18 cellular contexts compared by ENCODE assay signal in the genomic region with DNA sequence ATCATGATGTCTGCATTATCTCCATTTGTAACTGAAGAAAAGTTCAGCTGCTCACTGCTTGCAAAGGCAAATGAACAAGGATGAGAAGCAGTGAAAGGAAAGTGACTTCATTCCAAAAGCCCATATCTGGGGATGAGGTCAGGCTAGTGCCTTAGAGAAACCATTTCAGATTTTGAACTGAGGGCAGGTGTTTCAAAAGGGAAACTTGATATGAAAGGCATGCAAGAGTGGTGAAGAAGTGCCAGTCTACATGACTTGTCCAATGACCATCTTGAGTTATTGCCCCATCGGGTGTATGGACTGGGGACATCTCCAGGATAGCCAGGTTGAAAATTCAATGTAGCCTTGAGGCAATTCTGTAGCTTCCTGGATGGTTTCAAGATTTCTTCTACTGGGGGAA. TPM values are rescaled to one million over a fixed set of nuclear protein-coding genes. Genes with fewer than 3 reads are reported as not detected.
A peak's percentile ranks its signal among the peaks of the same experiment; 100 is the strongest.
DNase-seq lines count a peak whose midpoint lies in the region; ATAC-seq, FAIRE-seq and TF ChIP-seq lines count a peak whose summit lies in the region.
"Had no signal": no experiment of that assay in that cellular context is flagged by ENCODE, and none has a peak within 500 bp of the region (broad histone marks: within the 10 kb centered on the region; RNA-seq: fewer than 3 reads in every experiment).

No MANE protein-coding gene starts in this region.

- TF ChIP-seq CTCF in HepG2 (CRISPR knock-in tag; IDR thresholded peaks at IDR 0.05) (no peak), HFFc6 (IDR thresholded peaks at IDR 0.05) (no peak)

- H3K9me3 ChIP-seq in HepG2 (ENCODE audit: low read length) (no peaks in the 10 kb centered on the region), small intestine (ENCODE audit: control insufficient read depth, low read depth) (no peaks in the 10 kb centered on the region)

- H3K36me3 ChIP-seq in HepG2 (replicated peaks in 1 of 2; ENCODE audit: control insufficient read depth in 1 of 2, insufficient read depth in 2 of 2, low read length in 2 of 2), result no peaks in the 10 kb centered on the region
- H3K36me3 ChIP-seq in small intestine (ENCODE audit: control insufficient read depth in 2 of 2, insufficient read depth in 2 of 2, low read length in 2 of 2), result no peaks in the 10 kb centered on the region
- H3K36me3 ChIP-seq: BLaER1 had no signal

- H3K27me3 Mint-ChIP-seq in stimulated activated naive CD8-positive, alpha-beta T cell treated with anti-CD3 and anti-CD28 coated beads, Interleukin-15, Interleukin-2, amounts not matched to agents 100 ng/mL and 50 ng/mL, for 24 hours, result peaks cover 20% of the 10 kb centered on the region
- H3K27me3 Mint-ChIP-seq in stimulated activated naive CD8-positive, alpha-beta T cell treated with anti-CD3 and anti-CD28 coated beads, Interleukin-15, amount 100 ng/mL, for 72 hours, result peaks cover 26% of the 10 kb centered on the region
- peaks cover 13% of the 10 kb centered on the region for H3K27me3 Mint-ChIP-seq in activated T-cell treated with anti-CD3 and anti-CD28 coated beads, Interleukin-2, amount 50 U/mL, for 4 hours (ENCODE audit: low read depth)
- peaks cover 54% of the 10 kb centered on the region for H3K27me3 Mint-ChIP-seq in HFFc6 (ENCODE audit: insufficient read depth)

- H2AFZ ChIP-seq in HepG2 (ENCODE audit: low read length), result no peak overlapping the region
- H2AFZ ChIP-seq: GM23248 had no signal

- peaks cover 4% of the 10 kb centered on the region for H3K9me3 Mint-ChIP-seq in stimulated activated naive CD8-positive, alpha-beta T cell treated with anti-CD3 and anti-CD28 coated beads, Interleukin-15, Interleukin-2, amounts not matched to agents 100 ng/mL and 50 ng/mL, for 24 hours
- H3K9me3 Mint-ChIP-seq in stimulated activated naive CD8-positive, alpha-beta T cell treated with anti-CD3 and anti-CD28 coated beads, Interleukin-15, amount 100 ng/mL, for 72 hours, result peaks cover 4 to 8% of the 10 kb centered on the region in 2 donors
- peaks cover 8% of the 10 kb centered on the region for H3K9me3 Mint-ChIP-seq in activated T-cell treated with anti-CD3 and anti-CD28 coated beads, Interleukin-2, amount 50 U/mL, for 4 hours
- H3K9me3 Mint-ChIP-seq in HFFc6, result peaks cover 15% of the 10 kb centered on the region

- peak overlapping the region; percentile 3 for H3K27ac Mint-ChIP-seq in stimulated activated naive CD8-positive, alpha-beta T cell treated with anti-CD3 and anti-CD28 coated beads, Interleukin-15, Interleukin-2, amounts not matched to agents 100 ng/mL and 50 ng/mL, for 24 hours
- H3K27ac Mint-ChIP-seq in stimulated activated naive CD8-positive, alpha-beta T cell treated with anti-CD3 and anti-CD28 coated beads, Interleukin-15, amount 100 ng/mL, for 72 hours, result no peak overlapping the region
- H3K27ac Mint-ChIP-seq in HFFc6, result no peak overlapping the region
- H3K27ac Mint-ChIP-seq: CD4-positive, alpha-beta T cell had no signal

- H3K27ac ChIP-seq in HepG2 (ENCODE audit: extremely low read length, insufficient read depth, low read length) (no peak overlapping the region), small intestine (ENCODE audit: low read depth in 1 of 2, low read length in 1 of 2) (peak overlapping the region in 1 of 2 donors; percentile 49)
- H3K27ac ChIP-seq: BLaER1, GM23248 had no signal

- in situ Hi-C loops in HepG2 (cut with HindIII; ENCODE audit: extremely low pct_ligation_motif_present, low pct_unique_long_range_greater_than_20kb), result no loop called here

- TF ChIP-seq EP300 in HepG2 (IDR thresholded peaks at IDR 0.05; ENCODE audit: low read depth in 2 of 2, low read length in 2 of 2) (no peak), HepG2 (CRISPR knock-in tag; IDR thresholded peaks at IDR 0.05; ENCODE audit: borderline replicate concordance) (no peak)

- no peaks in the 10 kb centered on the region for H3K36me3 Mint-ChIP-seq in stimulated activated naive CD8-positive, alpha-beta T cell treated with anti-CD3 and anti-CD28 coated beads, Interleukin-15, Interleukin-2, amounts not matched to agents 100 ng/mL and 50 ng/mL, for 24 hours (ENCODE audit: low read depth)
- no peaks in the 10 kb centered on the region for H3K36me3 Mint-ChIP-seq in activated T-cell treated with anti-CD3 and anti-CD28 coated beads, Interleukin-2, amount 50 U/mL, for 4 hours (ENCODE audit: insufficient read depth)
- H3K36me3 Mint-ChIP-seq in HFFc6 (ENCODE audit: low read depth), result peaks cover 6% of the 10 kb centered on the region

- FAIRE-seq in HepG2 (lab: Jason Lieb, UNC), result no peak
- FAIRE-seq in small intestine (lab: Jason Lieb, UNC), result no peak
- FAIRE-seq: GM12878, GM18507 had no signal

- TF ChIP-seq POLR2A in HepG2 (IDR thresholded peaks at IDR 0.05; ENCODE audit: insufficient read depth in 1 of 2, low read depth in 2 of 2, low read length in 2 of 2), result no peak

- 58% methylated on average over 1 of the region's 1 CpG for WGBS in HepG2 (ENCODE audit: low lambda C conversion rate)
- WGBS in small intestine, 3 donors, result 76 to 92% (median 83%) methylated on average over 1 of the region's 1 CpG

- no peak for ATAC-seq in stimulated activated naive CD8-positive, alpha-beta T cell treated with anti-CD3 and anti-CD28 coated beads, Interleukin-15, amount 100 ng/mL, for 72 hours
- ATAC-seq in HepG2, result no peak
- ATAC-seq in activated T-cell treated with anti-CD3 and anti-CD28 coated beads, Interleukin-2, amount 50 U/mL, for 4 hours, result no peak
- ATAC-seq: GM12878 had no signal

- H3K4me1 ChIP-seq in HepG2 (ENCODE audit: insufficient read depth, low read length) (peaks cover 97% of the 10 kb centered on the region), small intestine (ENCODE audit: control insufficient read depth in 2 of 2, insufficient read depth in 1 of 2, low read depth in 1 of 2, low read length in 1 of 2) (peaks cover 0 to 6% of the 10 kb centered on the region in 2 donors)

- H3K27me3 ChIP-seq in HepG2 (ENCODE audit: control insufficient read depth in 1 of 2, insufficient read depth in 2 of 2, low read length in 2 of 2) (no peaks in the 10 kb centered on the region; a peak in 1 of 5 replicates), small intestine (ENCODE audit: control insufficient read depth in 2 of 2, insufficient read depth in 2 of 2, low read length in 2 of 2) (no peaks in the 10 kb centered on the region)
- H3K27me3 ChIP-seq: BLaER1 had no signal

- no peak for DNase-seq in stimulated activated naive CD8-positive, alpha-beta T cell treated with anti-CD3 and anti-CD28 coated beads, Interleukin-15, amount 100 ng/mL, for 72 hours
- no peak for DNase-seq in HepG2 (ENCODE audit: low spot score)
- peak; percentile 38 for DNase-seq in small intestine
- no peak for DNase-seq in activated T-cell treated with anti-CD3 and anti-CD28 coated beads, Interleukin-2, amount 50 U/mL, for 4 hours
- DNase-seq in HFFc6, result no peak
- DNase-seq in NCI-H748 (lab: John Stamatoyannopoulos, UW; ENCODE audit: unreplicated experiment), result no peak
- DNase-seq: 8988T; AML-193; CD4-positive, alpha-beta T cell; DMS79; GM23248; H7 had no signal

- no peak overlapping the region for H3K4me3 ChIP-seq in HepG2 (replicated peaks in 1 of 3; ENCODE audit: insufficient read depth in 1 of 3, low read depth in 2 of 3, low read length in 3 of 3)
- H3K4me3 ChIP-seq in small intestine (ENCODE audit: low read depth in 1 of 2, low read length in 2 of 2), result no peak overlapping the region
- H3K4me3 ChIP-seq: BLaER1, GM12878, GM23248 had no signal

- POLR2A ChIA-PET in HepG2 (lab: Yijun Ruan, JAX), result interaction anchor here (1.0 kb wide), 1 partner anchor 52 kb away, joined by 3 read pairs; no protein-coding TSS in a partner anchor

- TF ChIP-seq RAD21 in HepG2 (CRISPR knock-in tag; IDR thresholded peaks at IDR 0.05), result no peak

- no peak overlapping the region for H3K4me3 Mint-ChIP-seq in stimulated activated naive CD8-positive, alpha-beta T cell treated with anti-CD3 and anti-CD28 coated beads, Interleukin-15, Interleukin-2, amounts not matched to agents 100 ng/mL and 50 ng/mL, for 24 hours
- H3K4me3 Mint-ChIP-seq in stimulated activated naive CD8-positive, alpha-beta T cell treated with anti-CD3 and anti-CD28 coated beads, Interleukin-15, amount 100 ng/mL, for 72 hours, result no peak overlapping the region
- H3K4me3 Mint-ChIP-seq in activated T-cell treated with anti-CD3 and anti-CD28 coated beads, Interleukin-2, amount 50 U/mL, for 4 hours, result no peak overlapping the region
- no peak overlapping the region for H3K4me3 Mint-ChIP-seq in HFFc6
- H3K4me3 Mint-ChIP-seq: CD4-positive, alpha-beta T cell had no signal

- intact Hi-C loops in HepG2 (cut with micrococcal nuclease; ENCODE audit: unreplicated experiment), result no loop called here

- H4K20me1 ChIP-seq in HepG2 (ENCODE audit: insufficient read depth, low read length), result no peaks in the 10 kb centered on the region
- H4K20me1 ChIP-seq: BLaER1 had no signal

- H3K9ac ChIP-seq in HepG2 (ENCODE audit: insufficient read depth, low read depth, low read length), result no peak overlapping the region
- H3K9ac ChIP-seq: BLaER1, GM23248 had no signal

- BruUV-seq in HepG2 (replicated peaks; lab: Mats Ljungman, UMichigan), result no TSS peak

- H3K79me2 ChIP-seq in HepG2 (ENCODE audit: insufficient read depth, low read length), result no peaks in the 10 kb centered on the region

- CTCF ChIA-PET in HepG2 (lab: Yijun Ruan, JAX; ENCODE audit: low intra/inter-chr PET ratio, low total read pairs), result no interaction called here

- no peak overlapping the region for H3K4me2 ChIP-seq in HepG2 (ENCODE audit: low read depth, low read length)
- H3K4me2 ChIP-seq: BLaER1 had no signal

- peaks cover 13% of the 10 kb centered on the region for H3K4me1 Mint-ChIP-seq in stimulated activated naive CD8-positive, alpha-beta T cell treated with anti-CD3 and anti-CD28 coated beads, Interleukin-15, Interleukin-2, amounts not matched to agents 100 ng/mL and 50 ng/mL, for 24 hours (ENCODE audit: low read depth)
- H3K4me1 Mint-ChIP-seq in stimulated activated naive CD8-positive, alpha-beta T cell treated with anti-CD3 and anti-CD28 coated beads, Interleukin-15, amount 100 ng/mL, for 72 hours, result peaks cover 15% of the 10 kb centered on the region
- peaks cover 10% of the 10 kb centered on the region for H3K4me1 Mint-ChIP-seq in activated T-cell treated with anti-CD3 and anti-CD28 coated beads, Interleukin-2, amount 50 U/mL, for 4 hours (ENCODE audit: low read depth)
- no peaks in the 10 kb centered on the region for H3K4me1 Mint-ChIP-seq in HFFc6 (ENCODE audit: low read depth)

RNA-seq across cellular contexts. Expression of a gene that starts 7.3 kb away (rescaled TPM):
- total RNA-seq in HepG2 (2016; rRNA removed; fragmentation: Illumina TruSeq; extraction: Trizol), result 0.45 and 0.77 TPM in 2 replicates
- total RNA-seq in HepG2 (2016; cell fraction: cytosol; rRNA removed; fragmentation: Illumina TruSeq; extraction: Trizol; ENCODE audit: low read depth), result not detected in 2 replicates
- 0.54 and 0.76 TPM in 2 replicates for total RNA-seq in HepG2 (2016; cell fraction: insoluble cytoplasmic fraction; rRNA removed; fragmentation: Illumina TruSeq; extraction: Trizol)
- total RNA-seq in HepG2 (2016; cell fraction: membrane; rRNA removed; fragmentation: Illumina TruSeq; extraction: Trizol), result 0.15 and 0.45 TPM in 2 replicates
- 0.78 and 0.91 TPM in 2 replicates for total RNA-seq in HepG2 (2016; cell fraction: nucleus; rRNA removed; fragmentation: Illumina TruSeq; extraction: Trizol)
- polyA plus RNA-seq in HepG2 (2011; rRNA removed) (2.8 and 4.9 TPM in 2 replicates), small intestine (10 to 100 TPM in 2 of 3 donors, 1 to 10 TPM in 1; 8.9 to 12.8 (median 10.3) TPM)
- 1.8 and 3.0 TPM in 2 replicates for polyA plus RNA-seq in HepG2 (2011; cell fraction: cytosol; rRNA removed)
- polyA plus RNA-seq in HepG2 (2011; cell fraction: nucleus; rRNA removed), result 5.6 and 9.1 TPM in 2 replicates
- polyA plus RNA-seq in HepG2 (2012), result 3.2 and 7.5 TPM in 2 replicates
- 0.06 and 0.10 TPM in 2 replicates for polyA plus RNA-seq in HepG2 (2016; cell fraction: cytosol; fragmentation: Illumina TruSeq; extraction: Trizol; ENCODE audit: low read depth)
- polyA plus RNA-seq in HepG2 (2016; cell fraction: insoluble cytoplasmic fraction; fragmentation: Illumina TruSeq; extraction: Trizol; ENCODE audit: low read depth), result 0.57 and 0.62 TPM in 2 replicates
- 0.11 and 0.16 TPM in 2 replicates for polyA plus RNA-seq in HepG2 (2016; cell fraction: membrane; fragmentation: Illumina TruSeq; extraction: Trizol; ENCODE audit: low read depth)
- 0.96 and 1.2 TPM in 2 replicates for polyA plus RNA-seq in HepG2 (2016; cell fraction: nucleus; fragmentation: Illumina TruSeq; extraction: Trizol; ENCODE audit: insufficient read depth, low read depth)
- polyA minus RNA-seq in HepG2 (2011; rRNA and poly(A)+ RNA removed; ENCODE audit: low replicate concordance), result 1.5 TPM in 1 of 2 replicates, not detected in the other
- polyA minus RNA-seq in HepG2 (2011; cell fraction: cytosol; rRNA and poly(A)+ RNA removed), result 0.70 and 1.5 TPM in 2 replicates
- polyA minus RNA-seq in HepG2 (2011; cell fraction: nucleus; rRNA and poly(A)+ RNA removed), result 0.90 and 2.7 TPM in 2 replicates
- total RNA-seq in activated T-cell treated with anti-CD3 and anti-CD28 coated beads, Interleukin-2, amount 50 U/mL, for 4 hours, result under 1 TPM in 1 of 3 donors, not detected in 2; 0.27 TPM
- not detected for total RNA-seq in HFFc6 (2021; fragmentation: NEBNext Ultra II Directional; extraction: Animal tissue kit (Norgen Biotek cat#: 25700))
- total RNA-seq: CD4-positive, alpha-beta T cell; G401; GM12878; GM23248; H7; HT-29 had no signal
- polyA plus RNA-seq: GM23248 had no signal

RNA-seq across cellular contexts. Expression of a gene that starts 30.4 kb away (rescaled TPM):
- 28.7 and 34.3 TPM in 2 replicates for total RNA-seq in HepG2 (2016; rRNA removed; fragmentation: Illumina TruSeq; extraction: Trizol)
- total RNA-seq in HepG2 (2016; cell fraction: cytosol; rRNA removed; fragmentation: Illumina TruSeq; extraction: Trizol; ENCODE audit: low read depth), result 2.5 and 3.6 TPM in 2 replicates
- 27.0 and 29.3 TPM in 2 replicates for total RNA-seq in HepG2 (2016; cell fraction: insoluble cytoplasmic fraction; rRNA removed; fragmentation: Illumina TruSeq; extraction: Trizol)
- total RNA-seq in HepG2 (2016; cell fraction: membrane; rRNA removed; fragmentation: Illumina TruSeq; extraction: Trizol), result 8.2 and 9.0 TPM in 2 replicates
- total RNA-seq in HepG2 (2016; cell fraction: nucleus; rRNA removed; fragmentation: Illumina TruSeq; extraction: Trizol), result 16.8 and 21.4 TPM in 2 replicates
- polyA plus RNA-seq in HepG2 (2011; rRNA removed) (51.2 and 94.4 TPM in 2 replicates), small intestine (10 to 100 TPM; 28.1 to 68.4 (median 32.2) TPM)
- polyA plus RNA-seq in HepG2 (2011; cell fraction: cytosol; rRNA removed), result 53.4 and 72.6 TPM in 2 replicates
- polyA plus RNA-seq in HepG2 (2011; cell fraction: nucleus; rRNA removed), result 195 and 245 TPM in 2 replicates
- polyA plus RNA-seq in HepG2 (2012), result 58.3 and 88.7 TPM in 2 replicates
- polyA plus RNA-seq in HepG2 (2016; cell fraction: cytosol; fragmentation: Illumina TruSeq; extraction: Trizol; ENCODE audit: low read depth), result 1.8 TPM in 2 replicates
- 20.2 and 26.3 TPM in 2 replicates for polyA plus RNA-seq in HepG2 (2016; cell fraction: insoluble cytoplasmic fraction; fragmentation: Illumina TruSeq; extraction: Trizol; ENCODE audit: low read depth)
- polyA plus RNA-seq in HepG2 (2016; cell fraction: membrane; fragmentation: Illumina TruSeq; extraction: Trizol; ENCODE audit: low read depth), result 4.4 and 5.1 TPM in 2 replicates
- polyA plus RNA-seq in HepG2 (2016; cell fraction: nucleus; fragmentation: Illumina TruSeq; extraction: Trizol; ENCODE audit: insufficient read depth, low read depth), result 31.6 and 34.2 TPM in 2 replicates
- 34.5 and 120 TPM in 2 replicates for polyA minus RNA-seq in HepG2 (2011; rRNA and poly(A)+ RNA removed; ENCODE audit: low replicate concordance)
- polyA minus RNA-seq in HepG2 (2011; cell fraction: cytosol; rRNA and poly(A)+ RNA removed), result 39.4 and 67.2 TPM in 2 replicates
- 44.7 and 77.3 TPM in 2 replicates for polyA minus RNA-seq in HepG2 (2011; cell fraction: nucleus; rRNA and poly(A)+ RNA removed)
- total RNA-seq in activated T-cell treated with anti-CD3 and anti-CD28 coated beads, Interleukin-2, amount 50 U/mL, for 4 hours, result 100 to 1,000 TPM in 2 of 3 donors, 10 to 100 TPM in 1; 99.6 to 117 (median 106) TPM
- total RNA-seq in HFFc6 (2021; fragmentation: NEBNext Ultra II Directional; extraction: Animal tissue kit (Norgen Biotek cat#: 25700)), result 10 to 100 TPM; 27.7 to 42.5 (median 38.5) TPM

RNA-seq across cellular contexts. Expression of a gene that starts 44.0 kb away (rescaled TPM):
- total RNA-seq in HepG2 (2016; rRNA removed; fragmentation: Illumina TruSeq; extraction: Trizol), result 11.2 and 20.3 TPM in 2 replicates
- 2.3 and 2.8 TPM in 2 replicates for total RNA-seq in HepG2 (2016; cell fraction: cytosol; rRNA removed; fragmentation: Illumina TruSeq; extraction: Trizol; ENCODE audit: low read depth)
- 10.1 and 20.9 TPM in 2 replicates for total RNA-seq in HepG2 (2016; cell fraction: insoluble cytoplasmic fraction; rRNA removed; fragmentation: Illumina TruSeq; extraction: Trizol)
- total RNA-seq in HepG2 (2016; cell fraction: membrane; rRNA removed; fragmentation: Illumina TruSeq; extraction: Trizol), result 3.2 and 3.4 TPM in 2 replicates
- total RNA-seq in HepG2 (2016; cell fraction: nucleus; rRNA removed; fragmentation: Illumina TruSeq; extraction: Trizol), result 19.4 and 20.3 TPM in 2 replicates
- polyA plus RNA-seq in HepG2 (2011; rRNA removed) (75.0 and 124 TPM in 2 replicates), small intestine (10 to 100 TPM in 1 of 3 donors, 1 to 10 TPM in 2; 8.4 to 32.2 (median 8.7) TPM)
- polyA plus RNA-seq in HepG2 (2011; cell fraction: cytosol; rRNA removed), result 57.2 and 84.6 TPM in 2 replicates
- polyA plus RNA-seq in HepG2 (2011; cell fraction: nucleus; rRNA removed), result 110 and 144 TPM in 2 replicates
- polyA plus RNA-seq in HepG2 (2012), result 126 and 159 TPM in 2 replicates
- polyA plus RNA-seq in HepG2 (2016; cell fraction: cytosol; fragmentation: Illumina TruSeq; extraction: Trizol; ENCODE audit: low read depth), result 2.5 and 2.9 TPM in 2 replicates
- 12.0 and 13.0 TPM in 2 replicates for polyA plus RNA-seq in HepG2 (2016; cell fraction: insoluble cytoplasmic fraction; fragmentation: Illumina TruSeq; extraction: Trizol; ENCODE audit: low read depth)
- 3.3 and 3.8 TPM in 2 replicates for polyA plus RNA-seq in HepG2 (2016; cell fraction: membrane; fragmentation: Illumina TruSeq; extraction: Trizol; ENCODE audit: low read depth)
- polyA plus RNA-seq in HepG2 (2016; cell fraction: nucleus; fragmentation: Illumina TruSeq; extraction: Trizol; ENCODE audit: insufficient read depth, low read depth), result 37.3 and 42.3 TPM in 2 replicates
- 2.0 and 61.9 TPM in 2 replicates for polyA minus RNA-seq in HepG2 (2011; rRNA and poly(A)+ RNA removed; ENCODE audit: low replicate concordance)
- 61.5 and 88.3 TPM in 2 replicates for polyA minus RNA-seq in HepG2 (2011; cell fraction: cytosol; rRNA and poly(A)+ RNA removed)
- polyA minus RNA-seq in HepG2 (2011; cell fraction: nucleus; rRNA and poly(A)+ RNA removed), result 34.2 and 54.7 TPM in 2 replicates
- total RNA-seq in activated T-cell treated with anti-CD3 and anti-CD28 coated beads, Interleukin-2, amount 50 U/mL, for 4 hours, result 10 to 100 TPM; 39.8 to 53.1 (median 42.0) TPM
- total RNA-seq in HFFc6 (2021; fragmentation: NEBNext Ultra II Directional; extraction: Animal tissue kit (Norgen Biotek cat#: 25700)), result 1 to 10 TPM in 4 of 6 experiments, under 1 TPM in 2; 0.55 to 6.2 (median 4.9) TPM
- total RNA-seq: G401, H7 had no signal

RNA-seq across cellular contexts. Expression of a gene that starts 48.4 kb away (rescaled TPM):
- total RNA-seq in HepG2 (2016; rRNA removed; fragmentation: Illumina TruSeq; extraction: Trizol), result 5.4 and 6.3 TPM in 2 replicates
- 0.71 and 1.1 TPM in 2 replicates for total RNA-seq in HepG2 (2016; cell fraction: cytosol; rRNA removed; fragmentation: Illumina TruSeq; extraction: Trizol; ENCODE audit: low read depth)
- total RNA-seq in HepG2 (2016; cell fraction: insoluble cytoplasmic fraction; rRNA removed; fragmentation: Illumina TruSeq; extraction: Trizol), result 5.4 and 5.5 TPM in 2 replicates
- total RNA-seq in HepG2 (2016; cell fraction: membrane; rRNA removed; fragmentation: Illumina TruSeq; extraction: Trizol), result 2.0 and 3.8 TPM in 2 replicates
- 2.5 and 4.5 TPM in 2 replicates for total RNA-seq in HepG2 (2016; cell fraction: nucleus; rRNA removed; fragmentation: Illumina TruSeq; extraction: Trizol)
- polyA plus RNA-seq in HepG2 (2011; rRNA removed) (3.8 and 5.8 TPM in 2 replicates), small intestine (10 to 100 TPM; 16.3 to 44.7 (median 19.7) TPM)
- 4.1 and 4.6 TPM in 2 replicates for polyA plus RNA-seq in HepG2 (2011; cell fraction: cytosol; rRNA removed)
- 4.0 and 5.0 TPM in 2 replicates for polyA plus RNA-seq in HepG2 (2011; cell fraction: nucleus; rRNA removed)
- polyA plus RNA-seq in HepG2 (2012), result 4.2 and 4.9 TPM in 2 replicates
- polyA plus RNA-seq in HepG2 (2016; cell fraction: cytosol; fragmentation: Illumina TruSeq; extraction: Trizol; ENCODE audit: low read depth), result 0.36 and 0.58 TPM in 2 replicates
- polyA plus RNA-seq in HepG2 (2016; cell fraction: insoluble cytoplasmic fraction; fragmentation: Illumina TruSeq; extraction: Trizol; ENCODE audit: low read depth), result 3.5 TPM in 2 replicates
- 1.4 and 1.9 TPM in 2 replicates for polyA plus RNA-seq in HepG2 (2016; cell fraction: membrane; fragmentation: Illumina TruSeq; extraction: Trizol; ENCODE audit: low read depth)
- polyA plus RNA-seq in HepG2 (2016; cell fraction: nucleus; fragmentation: Illumina TruSeq; extraction: Trizol; ENCODE audit: insufficient read depth, low read depth), result 3.5 and 4.8 TPM in 2 replicates
- 1.1 and 6.2 TPM in 2 replicates for polyA minus RNA-seq in HepG2 (2011; rRNA and poly(A)+ RNA removed; ENCODE audit: low replicate concordance)
- 2.2 and 2.3 TPM in 2 replicates for polyA minus RNA-seq in HepG2 (2011; cell fraction: cytosol; rRNA and poly(A)+ RNA removed)
- 2.4 and 7.7 TPM in 2 replicates for polyA minus RNA-seq in HepG2 (2011; cell fraction: nucleus; rRNA and poly(A)+ RNA removed)
- 10 to 100 TPM; 14.4 to 17.7 (median 15.5) TPM for total RNA-seq in activated T-cell treated with anti-CD3 and anti-CD28 coated beads, Interleukin-2, amount 50 U/mL, for 4 hours
- total RNA-seq in HFFc6 (2021; fragmentation: NEBNext Ultra II Directional; extraction: Animal tissue kit (Norgen Biotek cat#: 25700)), result 1 to 10 TPM; 1.0 to 2.3 (median 2.2) TPM
- total RNA-seq: G401 had no signal
